In the genomic region with DNA sequence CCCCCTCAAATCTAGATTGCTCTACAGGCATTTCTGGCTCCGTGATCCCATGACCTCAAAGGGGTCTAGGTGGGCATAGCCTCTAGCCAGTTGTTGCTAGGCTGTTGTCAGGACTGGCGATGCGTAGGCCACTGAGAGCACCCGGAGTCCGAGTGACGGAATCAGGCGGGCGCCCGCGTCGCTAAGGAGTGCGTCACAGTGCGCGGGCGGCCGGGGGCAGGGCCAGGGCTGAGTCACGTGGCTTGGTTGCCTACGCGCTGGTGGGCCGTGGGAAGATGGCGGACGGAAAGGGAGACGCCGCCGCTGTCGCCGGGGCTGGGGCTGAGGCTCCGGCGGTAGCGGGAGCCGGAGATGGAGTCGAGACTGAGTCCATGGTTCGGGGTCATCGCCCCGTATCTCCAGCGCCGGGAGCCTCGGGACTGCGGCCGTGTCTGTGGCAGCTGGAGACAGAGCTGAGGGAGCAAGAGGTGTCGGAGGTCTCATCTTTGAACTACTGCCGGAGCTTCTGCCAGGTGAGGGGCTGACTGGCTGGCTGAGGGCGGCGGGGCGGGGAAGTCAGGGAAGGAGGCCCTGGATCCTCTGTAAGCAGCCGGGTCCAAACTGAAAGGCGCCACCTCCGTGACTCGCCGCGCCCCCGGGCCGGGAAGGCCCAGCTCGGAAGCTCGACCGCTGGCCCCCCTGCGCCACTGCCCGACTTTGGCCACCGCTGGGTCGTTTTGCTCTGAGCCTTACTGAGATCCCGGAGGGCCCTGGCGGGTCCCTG, we compare ENCODE assay signal across 1 cellular context.
A peak's percentile ranks its signal among the peaks of the same experiment; 100 is the strongest.
TF ChIP-seq lines count a peak whose summit lies in the region.

A gene with protein sequence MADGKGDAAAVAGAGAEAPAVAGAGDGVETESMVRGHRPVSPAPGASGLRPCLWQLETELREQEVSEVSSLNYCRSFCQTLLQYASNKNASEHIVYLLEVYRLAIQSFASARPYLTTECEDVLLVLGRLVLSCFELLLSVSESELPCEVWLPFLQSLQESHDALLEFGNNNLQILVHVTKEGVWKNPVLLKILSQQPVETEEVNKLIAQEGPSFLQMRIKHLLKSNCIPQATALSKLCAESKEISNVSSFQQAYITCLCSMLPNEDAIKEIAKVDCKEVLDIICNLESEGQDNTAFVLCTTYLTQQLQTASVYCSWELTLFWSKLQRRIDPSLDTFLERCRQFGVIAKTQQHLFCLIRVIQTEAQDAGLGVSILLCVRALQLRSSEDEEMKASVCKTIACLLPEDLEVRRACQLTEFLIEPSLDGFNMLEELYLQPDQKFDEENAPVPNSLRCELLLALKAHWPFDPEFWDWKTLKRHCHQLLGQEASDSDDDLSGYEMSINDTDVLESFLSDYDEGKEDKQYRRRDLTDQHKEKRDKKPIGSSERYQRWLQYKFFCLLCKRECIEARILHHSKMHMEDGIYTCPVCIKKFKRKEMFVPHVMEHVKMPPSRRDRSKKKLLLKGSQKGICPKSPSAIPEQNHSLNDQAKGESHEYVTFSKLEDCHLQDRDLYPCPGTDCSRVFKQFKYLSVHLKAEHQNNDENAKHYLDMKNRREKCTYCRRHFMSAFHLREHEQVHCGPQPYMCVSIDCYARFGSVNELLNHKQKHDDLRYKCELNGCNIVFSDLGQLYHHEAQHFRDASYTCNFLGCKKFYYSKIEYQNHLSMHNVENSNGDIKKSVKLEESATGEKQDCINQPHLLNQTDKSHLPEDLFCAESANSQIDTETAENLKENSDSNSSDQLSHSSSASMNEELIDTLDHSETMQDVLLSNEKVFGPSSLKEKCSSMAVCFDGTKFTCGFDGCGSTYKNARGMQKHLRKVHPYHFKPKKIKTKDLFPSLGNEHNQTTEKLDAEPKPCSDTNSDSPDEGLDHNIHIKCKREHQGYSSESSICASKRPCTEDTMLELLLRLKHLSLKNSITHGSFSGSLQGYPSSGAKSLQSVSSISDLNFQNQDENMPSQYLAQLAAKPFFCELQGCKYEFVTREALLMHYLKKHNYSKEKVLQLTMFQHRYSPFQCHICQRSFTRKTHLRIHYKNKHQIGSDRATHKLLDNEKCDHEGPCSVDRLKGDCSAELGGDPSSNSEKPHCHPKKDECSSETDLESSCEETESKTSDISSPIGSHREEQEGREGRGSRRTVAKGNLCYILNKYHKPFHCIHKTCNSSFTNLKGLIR (N-terminal part only) (plus strand): TSS at position 263 of the 763 bp plus-strand sequence. CDS start 13 bp downstream, at position 276.

TF ChIP-seq in HepG2, 621 proteins besides CTCF, POLR2A, EP300 and RAD21 (continued from another document and continues in another):
- TF ChIP-seq, protein P1, sequence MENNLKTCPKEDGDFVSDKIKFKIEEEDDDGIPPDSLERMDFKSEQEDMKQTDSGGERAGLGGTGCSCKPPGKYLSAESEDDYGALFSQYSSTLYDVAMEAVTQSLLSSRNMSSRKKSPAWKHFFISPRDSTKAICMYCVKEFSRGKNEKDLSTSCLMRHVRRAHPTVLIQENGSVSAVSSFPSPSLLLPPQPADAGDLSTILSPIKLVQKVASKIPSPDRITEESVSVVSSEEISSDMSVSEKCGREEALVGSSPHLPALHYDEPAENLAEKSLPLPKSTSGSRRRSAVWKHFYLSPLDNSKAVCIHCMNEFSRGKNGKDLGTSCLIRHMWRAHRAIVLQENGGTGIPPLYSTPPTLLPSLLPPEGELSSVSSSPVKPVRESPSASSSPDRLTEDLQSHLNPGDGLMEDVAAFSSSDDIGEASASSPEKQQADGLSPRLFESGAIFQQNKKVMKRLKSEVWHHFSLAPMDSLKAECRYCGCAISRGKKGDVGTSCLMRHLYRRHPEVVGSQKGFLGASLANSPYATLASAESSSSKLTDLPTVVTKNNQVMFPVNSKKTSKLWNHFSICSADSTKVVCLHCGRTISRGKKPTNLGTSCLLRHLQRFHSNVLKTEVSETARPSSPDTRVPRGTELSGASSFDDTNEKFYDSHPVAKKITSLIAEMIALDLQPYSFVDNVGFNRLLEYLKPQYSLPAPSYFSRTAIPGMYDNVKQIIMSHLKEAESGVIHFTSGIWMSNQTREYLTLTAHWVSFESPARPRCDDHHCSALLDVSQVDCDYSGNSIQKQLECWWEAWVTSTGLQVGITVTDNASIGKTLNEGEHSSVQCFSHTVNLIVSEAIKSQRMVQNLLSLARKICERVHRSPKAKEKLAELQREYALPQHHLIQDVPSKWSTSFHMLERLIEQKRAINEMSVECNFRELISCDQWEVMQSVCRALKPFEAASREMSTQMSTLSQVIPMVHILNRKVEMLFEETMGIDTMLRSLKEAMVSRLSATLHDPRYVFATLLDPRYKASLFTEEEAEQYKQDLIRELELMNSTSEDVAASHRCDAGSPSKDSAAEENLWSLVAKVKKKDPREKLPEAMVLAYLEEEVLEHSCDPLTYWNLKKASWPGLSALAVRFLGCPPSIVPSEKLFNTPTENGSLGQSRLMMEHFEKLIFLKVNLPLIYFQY (CRISPR knock-in tag; IDR thresholded peaks at IDR 0.05; ENCODE audit: borderline replicate concordance) = 0 out of 2 replicates have a peak, but pooled peaks have one; percentile 33
- TF ChIP-seq KLF9 (CRISPR knock-in tag; IDR thresholded peaks at IDR 0.05; ENCODE audit: low read depth) (peak; percentile 75; the same call in 1 of the 2 replicates), HDAC1 (CRISPR knock-in tag; IDR thresholded peaks at IDR 0.05) (peak; percentile 97), ZNF432 (CRISPR knock-in tag; IDR thresholded peaks at IDR 0.05; ENCODE audit: borderline replicate concordance) (no peak), ZNF562 (CRISPR knock-in tag; IDR thresholded peaks at IDR 0.05; ENCODE audit: borderline replicate concordance) (no peak), FOSL2 (CRISPR knock-in tag; IDR thresholded peaks at IDR 0.05) (peak; percentile 80), EHMT2 (IDR thresholded peaks at IDR 0.05; ENCODE audit: borderline replicate concordance, low read depth, low read length) (no peak), ZNF564 (CRISPR knock-in tag; IDR thresholded peaks at IDR 0.05) (no peak), ZNF207 (IDR thresholded peaks at IDR 0.05; ENCODE audit: borderline replicate concordance) (no peak), NPAS2 (CRISPR knock-in tag; IDR thresholded peaks at IDR 0.05; ENCODE audit: borderline replicate concordance) (no peak), KDM4B (CRISPR knock-in tag; IDR thresholded peaks at IDR 0.05) (peak; percentile 54; the same call in 1 of the 2 replicates), PHF8 (CRISPR knock-in tag; IDR thresholded peaks at IDR 0.05) (peak; percentile 97), ZMYM4 (CRISPR knock-in tag; IDR thresholded peaks at IDR 0.05) (peak; percentile 98), ARHGAP35 (CRISPR knock-in tag; IDR thresholded peaks at IDR 0.05; ENCODE audit: borderline replicate concordance) (peak; percentile 80; the same call in 1 of the 2 replicates)
- TF ChIP-seq, protein P2, sequence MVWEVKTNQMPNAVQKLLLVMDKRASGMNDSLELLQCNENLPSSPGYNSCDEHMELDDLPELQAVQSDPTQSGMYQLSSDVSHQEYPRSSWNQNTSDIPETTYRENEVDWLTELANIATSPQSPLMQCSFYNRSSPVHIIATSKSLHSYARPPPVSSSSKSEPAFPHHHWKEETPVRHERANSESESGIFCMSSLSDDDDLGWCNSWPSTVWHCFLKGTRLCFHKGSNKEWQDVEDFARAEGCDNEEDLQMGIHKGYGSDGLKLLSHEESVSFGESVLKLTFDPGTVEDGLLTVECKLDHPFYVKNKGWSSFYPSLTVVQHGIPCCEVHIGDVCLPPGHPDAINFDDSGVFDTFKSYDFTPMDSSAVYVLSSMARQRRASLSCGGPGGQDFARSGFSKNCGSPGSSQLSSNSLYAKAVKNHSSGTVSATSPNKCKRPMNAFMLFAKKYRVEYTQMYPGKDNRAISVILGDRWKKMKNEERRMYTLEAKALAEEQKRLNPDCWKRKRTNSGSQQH (CRISPR knock-in tag; IDR thresholded peaks at IDR 0.05; ENCODE audit: low read depth) = peak; percentile 83; the same call in 1 of the 2 replicates
- TF ChIP-seq, protein P3, sequence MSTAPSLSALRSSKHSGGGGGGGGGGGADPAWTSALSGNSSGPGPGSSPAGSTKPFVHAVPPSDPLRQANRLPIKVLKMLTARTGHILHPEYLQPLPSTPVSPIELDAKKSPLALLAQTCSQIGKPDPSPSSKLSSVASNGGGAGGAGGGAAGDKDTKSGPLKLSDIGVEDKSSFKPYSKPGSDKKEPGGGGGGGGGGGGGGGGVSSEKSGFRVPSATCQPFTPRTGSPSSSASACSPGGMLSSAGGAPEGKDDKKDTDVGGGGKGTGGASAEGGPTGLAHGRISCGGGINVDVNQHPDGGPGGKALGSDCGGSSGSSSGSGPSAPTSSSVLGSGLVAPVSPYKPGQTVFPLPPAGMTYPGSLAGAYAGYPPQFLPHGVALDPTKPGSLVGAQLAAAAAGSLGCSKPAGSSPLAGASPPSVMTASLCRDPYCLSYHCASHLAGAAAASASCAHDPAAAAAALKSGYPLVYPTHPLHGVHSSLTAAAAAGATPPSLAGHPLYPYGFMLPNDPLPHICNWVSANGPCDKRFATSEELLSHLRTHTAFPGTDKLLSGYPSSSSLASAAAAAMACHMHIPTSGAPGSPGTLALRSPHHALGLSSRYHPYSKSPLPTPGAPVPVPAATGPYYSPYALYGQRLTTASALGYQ (CRISPR knock-in tag; IDR thresholded peaks at IDR 0.05) = no peak
- TF ChIP-seq, protein P4, sequence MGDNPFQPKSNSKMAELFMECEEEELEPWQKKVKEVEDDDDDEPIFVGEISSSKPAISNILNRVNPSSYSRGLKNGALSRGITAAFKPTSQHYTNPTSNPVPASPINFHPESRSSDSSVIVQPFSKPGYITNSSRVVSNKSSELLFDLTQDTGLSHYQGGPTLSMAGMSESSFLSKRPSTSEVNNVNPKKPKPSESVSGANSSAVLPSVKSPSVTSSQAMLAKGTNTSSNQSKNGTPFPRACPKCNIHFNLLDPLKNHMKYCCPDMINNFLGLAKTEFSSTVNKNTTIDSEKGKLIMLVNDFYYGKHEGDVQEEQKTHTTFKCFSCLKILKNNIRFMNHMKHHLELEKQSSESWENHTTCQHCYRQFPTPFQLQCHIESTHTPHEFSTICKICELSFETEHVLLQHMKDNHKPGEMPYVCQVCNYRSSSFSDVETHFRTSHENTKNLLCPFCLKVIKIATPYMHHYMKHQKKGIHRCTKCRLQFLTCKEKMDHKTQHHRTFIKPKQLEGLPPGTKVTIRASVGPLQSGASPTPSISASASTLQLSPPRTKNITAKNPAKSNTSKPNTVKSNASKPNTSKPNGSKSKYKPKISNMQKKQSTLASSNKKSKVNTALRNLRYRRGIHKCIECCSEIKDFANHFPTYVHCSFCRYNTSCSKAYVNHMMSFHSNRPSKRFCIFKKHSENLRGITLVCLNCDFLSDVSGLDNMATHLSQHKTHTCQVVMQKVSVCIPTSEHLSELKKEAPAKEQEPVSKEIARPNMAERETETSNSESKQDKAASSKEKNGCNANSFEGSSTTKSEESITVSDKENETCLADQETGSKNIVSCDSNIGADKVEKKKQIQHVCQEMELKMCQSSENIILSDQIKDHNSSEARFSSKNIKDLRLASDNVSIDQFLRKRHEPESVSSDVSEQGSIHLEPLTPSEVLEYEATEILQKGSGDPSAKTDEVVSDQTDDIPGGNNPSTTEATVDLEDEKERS (CRISPR knock-in tag; IDR thresholded peaks at IDR 0.05) = no peak
- TF ChIP-seq, protein P5, sequence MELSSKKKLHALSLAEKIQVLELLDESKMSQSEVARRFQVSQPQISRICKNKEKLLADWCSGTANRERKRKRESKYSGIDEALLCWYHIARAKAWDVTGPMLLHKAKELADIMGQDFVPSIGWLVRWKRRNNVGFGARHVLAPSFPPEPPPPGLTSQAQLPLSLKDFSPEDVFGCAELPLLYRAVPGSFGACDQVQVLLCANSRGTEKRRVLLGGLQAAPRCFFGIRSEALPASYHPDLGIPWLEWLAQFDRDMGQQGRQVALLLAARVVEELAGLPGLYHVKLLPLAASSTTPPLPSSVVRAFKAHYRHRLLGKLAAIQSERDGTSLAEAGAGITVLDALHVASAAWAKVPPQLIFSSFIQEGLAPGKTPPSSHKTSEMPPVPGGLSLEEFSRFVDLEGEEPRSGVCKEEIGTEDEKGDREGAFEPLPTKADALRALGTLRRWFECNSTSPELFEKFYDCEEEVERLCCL (CRISPR knock-in tag; IDR thresholded peaks at IDR 0.05; ENCODE audit: borderline replicate concordance) = peak; percentile 81
- TF ChIP-seq, protein P6, sequence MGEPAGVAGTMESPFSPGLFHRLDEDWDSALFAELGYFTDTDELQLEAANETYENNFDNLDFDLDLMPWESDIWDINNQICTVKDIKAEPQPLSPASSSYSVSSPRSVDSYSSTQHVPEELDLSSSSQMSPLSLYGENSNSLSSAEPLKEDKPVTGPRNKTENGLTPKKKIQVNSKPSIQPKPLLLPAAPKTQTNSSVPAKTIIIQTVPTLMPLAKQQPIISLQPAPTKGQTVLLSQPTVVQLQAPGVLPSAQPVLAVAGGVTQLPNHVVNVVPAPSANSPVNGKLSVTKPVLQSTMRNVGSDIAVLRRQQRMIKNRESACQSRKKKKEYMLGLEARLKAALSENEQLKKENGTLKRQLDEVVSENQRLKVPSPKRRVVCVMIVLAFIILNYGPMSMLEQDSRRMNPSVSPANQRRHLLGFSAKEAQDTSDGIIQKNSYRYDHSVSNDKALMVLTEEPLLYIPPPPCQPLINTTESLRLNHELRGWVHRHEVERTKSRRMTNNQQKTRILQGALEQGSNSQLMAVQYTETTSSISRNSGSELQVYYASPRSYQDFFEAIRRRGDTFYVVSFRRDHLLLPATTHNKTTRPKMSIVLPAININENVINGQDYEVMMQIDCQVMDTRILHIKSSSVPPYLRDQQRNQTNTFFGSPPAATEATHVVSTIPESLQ (CRISPR knock-in tag; conservative IDR thresholded peaks at IDR 0.05) = no peak
